Comparison of ENCODE assay signal across 1 cellular context in the genomic region with DNA sequence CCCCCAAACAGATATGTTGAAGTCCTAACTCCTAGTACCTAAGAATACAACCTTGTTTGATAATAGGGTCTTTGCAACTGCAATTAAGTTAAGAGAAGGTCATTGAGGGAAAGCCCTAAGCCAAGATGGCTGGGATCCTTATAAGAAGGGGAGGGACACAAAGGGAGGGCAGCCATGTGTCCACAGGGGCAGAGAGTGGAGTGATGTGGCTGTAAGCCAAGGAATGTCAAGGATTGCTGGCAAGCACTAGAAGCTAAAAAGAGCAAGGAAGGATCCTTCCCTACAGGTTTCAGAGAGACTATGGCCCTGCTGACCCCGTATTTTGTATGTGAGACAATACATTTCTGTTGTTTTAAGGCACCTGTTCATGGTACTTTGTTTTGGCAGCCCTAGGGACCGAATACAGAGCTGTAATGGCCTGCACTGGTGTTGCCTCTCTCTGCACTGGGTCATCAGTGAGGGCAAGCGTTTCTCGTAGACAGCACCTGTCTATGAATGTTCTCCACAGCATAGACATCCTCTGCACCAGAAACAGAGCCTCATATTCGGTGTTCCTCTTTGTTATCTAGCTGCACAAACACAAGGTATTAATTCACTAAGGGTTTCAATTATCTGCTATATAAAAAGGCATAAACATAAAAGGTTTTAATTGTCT.
TF ChIP-seq lines count a peak whose summit lies in the region.

No MANE protein-coding gene starts in this region.

TF ChIP-seq in WTC11, 78 proteins besides CTCF, POLR2A, EP300 and RAD21 (continued from another document):
- TF ChIP-seq, protein P1, sequence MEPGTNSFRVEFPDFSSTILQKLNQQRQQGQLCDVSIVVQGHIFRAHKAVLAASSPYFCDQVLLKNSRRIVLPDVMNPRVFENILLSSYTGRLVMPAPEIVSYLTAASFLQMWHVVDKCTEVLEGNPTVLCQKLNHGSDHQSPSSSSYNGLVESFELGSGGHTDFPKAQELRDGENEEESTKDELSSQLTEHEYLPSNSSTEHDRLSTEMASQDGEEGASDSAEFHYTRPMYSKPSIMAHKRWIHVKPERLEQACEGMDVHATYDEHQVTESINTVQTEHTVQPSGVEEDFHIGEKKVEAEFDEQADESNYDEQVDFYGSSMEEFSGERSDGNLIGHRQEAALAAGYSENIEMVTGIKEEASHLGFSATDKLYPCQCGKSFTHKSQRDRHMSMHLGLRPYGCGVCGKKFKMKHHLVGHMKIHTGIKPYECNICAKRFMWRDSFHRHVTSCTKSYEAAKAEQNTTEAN (CRISPR knock-in tag; IDR thresholded peaks at IDR 0.05), result no peak
- TF ChIP-seq, protein P2, sequence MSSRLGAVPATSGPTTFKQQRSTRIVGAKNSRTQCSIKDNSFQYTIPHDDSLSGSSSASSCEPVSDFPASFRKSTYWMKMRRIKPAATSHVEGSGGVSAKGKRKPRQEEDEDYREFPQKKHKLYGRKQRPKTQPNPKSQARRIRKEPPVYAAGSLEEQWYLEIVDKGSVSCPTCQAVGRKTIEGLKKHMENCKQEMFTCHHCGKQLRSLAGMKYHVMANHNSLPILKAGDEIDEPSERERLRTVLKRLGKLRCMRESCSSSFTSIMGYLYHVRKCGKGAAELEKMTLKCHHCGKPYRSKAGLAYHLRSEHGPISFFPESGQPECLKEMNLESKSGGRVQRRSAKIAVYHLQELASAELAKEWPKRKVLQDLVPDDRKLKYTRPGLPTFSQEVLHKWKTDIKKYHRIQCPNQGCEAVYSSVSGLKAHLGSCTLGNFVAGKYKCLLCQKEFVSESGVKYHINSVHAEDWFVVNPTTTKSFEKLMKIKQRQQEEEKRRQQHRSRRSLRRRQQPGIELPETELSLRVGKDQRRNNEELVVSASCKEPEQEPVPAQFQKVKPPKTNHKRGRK (CRISPR knock-in tag; IDR thresholded peaks at IDR 0.05; ENCODE audit: borderline replicate concordance), result no peak
- TF ChIP-seq, protein P3, sequence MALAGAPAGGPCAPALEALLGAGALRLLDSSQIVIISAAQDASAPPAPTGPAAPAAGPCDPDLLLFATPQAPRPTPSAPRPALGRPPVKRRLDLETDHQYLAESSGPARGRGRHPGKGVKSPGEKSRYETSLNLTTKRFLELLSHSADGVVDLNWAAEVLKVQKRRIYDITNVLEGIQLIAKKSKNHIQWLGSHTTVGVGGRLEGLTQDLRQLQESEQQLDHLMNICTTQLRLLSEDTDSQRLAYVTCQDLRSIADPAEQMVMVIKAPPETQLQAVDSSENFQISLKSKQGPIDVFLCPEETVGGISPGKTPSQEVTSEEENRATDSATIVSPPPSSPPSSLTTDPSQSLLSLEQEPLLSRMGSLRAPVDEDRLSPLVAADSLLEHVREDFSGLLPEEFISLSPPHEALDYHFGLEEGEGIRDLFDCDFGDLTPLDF (CRISPR knock-in tag; IDR thresholded peaks at IDR 0.05), result no peak
- no peak for TF ChIP-seq GTF2I (CRISPR knock-in tag; conservative IDR thresholded peaks at IDR 0.05)
